7 cellular contexts compared by ENCODE assay signal in the genomic region with DNA sequence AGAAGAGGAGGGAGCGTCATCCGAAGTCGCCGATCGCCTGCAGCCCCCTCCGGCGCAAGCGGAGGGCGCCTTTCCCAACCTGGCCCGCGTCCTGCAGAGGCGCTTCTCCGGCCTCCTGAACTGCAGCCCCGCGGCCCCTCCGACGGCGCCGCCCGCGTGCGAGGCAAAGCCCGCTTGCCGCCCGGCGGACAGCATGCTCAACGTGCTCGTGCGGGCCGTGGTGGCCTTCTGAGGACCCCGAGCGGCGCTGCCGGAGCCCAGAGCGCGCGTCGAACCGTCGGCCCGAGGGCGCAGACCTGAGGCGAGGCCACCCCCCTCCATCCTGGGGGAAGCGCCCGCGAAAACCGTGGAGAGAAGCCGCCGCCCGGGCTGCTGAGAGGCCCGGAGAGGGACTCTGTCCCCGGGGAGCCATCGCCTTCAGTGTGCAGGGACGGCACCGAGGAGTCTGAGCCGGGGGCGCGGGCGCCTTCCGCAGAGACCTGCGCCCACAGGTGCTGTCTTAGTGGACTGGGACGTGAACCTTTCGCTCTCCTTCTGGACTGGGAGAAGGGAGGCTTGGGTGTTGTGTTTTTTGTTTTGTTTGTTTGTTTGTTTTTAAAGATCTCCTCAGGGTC. TPM values are rescaled to one million over a fixed set of nuclear protein-coding genes. Genes with fewer than 3 reads are reported as not detected.
A peak's percentile ranks its signal among the peaks of the same experiment; 100 is the strongest.
DNase-seq lines count a peak whose midpoint lies in the region; ATAC-seq, FAIRE-seq and TF ChIP-seq lines count a peak whose summit lies in the region.

No MANE protein-coding gene starts in this region.

- peaks cover 15% of the 10 kb centered on the region for H3K4me1 ChIP-seq in keratinocyte (ENCODE audit: control insufficient read depth, extremely low read depth, insufficient read depth, low read length)

- H3K9me1 ChIP-seq in keratinocyte (ENCODE audit: control insufficient read depth, extremely low read depth, insufficient read depth, low read length), result no peaks in the 10 kb centered on the region

- no peaks in the 10 kb centered on the region for H3K27me3 Mint-ChIP-seq in stimulated activated naive CD8-positive, alpha-beta T cell treated with anti-CD3 and anti-CD28 coated beads, Interleukin-15, amount 100 ng/mL, for 72 hours

- peak; percentile 21; the same call in 1 of the 3 replicates for TF ChIP-seq CTCF in GM12872 (IDR thresholded peaks at IDR 0.05; ENCODE audit: insufficient read depth, low read depth, low read length)
- peak; percentile 9 for TF ChIP-seq CTCF in astrocyte of the spinal cord (IDR thresholded peaks at IDR 0.05; ENCODE audit: low read depth, low read length)
- peak in 1 of 3 experiments; percentile 2 for TF ChIP-seq CTCF in keratinocyte (optimal IDR thresholded peaks at IDR 0.05 in 1 of 3, IDR thresholded peaks at IDR 0.05 in 1 of 3, conservative IDR thresholded peaks at IDR 0.05 in 1 of 3; ENCODE audit: extremely low read depth in 1 of 3, insufficient read depth in 2 of 3, low read length in 3 of 3)

- H3K4me3 ChIP-seq in astrocyte of the spinal cord (ENCODE audit: low read depth, low read length) (peak overlapping the region; percentile 98), keratinocyte (ENCODE audit: control insufficient read depth in 2 of 3, extremely low read depth in 1 of 3, insufficient read depth in 2 of 3, low read depth in 1 of 3, low read length in 3 of 3) (peak overlapping the region; percentile 62 to 99 (median 96))

- DNase-seq in NCI-H2171 (lab: John Stamatoyannopoulos, UW) (peak; percentile 32), astrocyte of the spinal cord (ENCODE audit: low read depth, low spot score) (peak; percentile 49), keratinocyte (ENCODE audit: low read depth, low spot score) (no peak), mucosa of gallbladder (ENCODE audit: low spot score) (no peak)
- DNase-seq in stimulated activated naive CD8-positive, alpha-beta T cell treated with anti-CD3 and anti-CD28 coated beads, Interleukin-15, amount 100 ng/mL, for 72 hours, result peak; percentile 31 to 40

- peaks cover 9% of the 10 kb centered on the region for H4K20me1 ChIP-seq in keratinocyte (ENCODE audit: control insufficient read depth, extremely low read depth, insufficient read depth, low read length)

- no peak for ATAC-seq in stimulated activated naive CD8-positive, alpha-beta T cell treated with anti-CD3 and anti-CD28 coated beads, Interleukin-15, amount 100 ng/mL, for 72 hours
- ATAC-seq in HG02840 (IDR thresholded peaks at IDR 0.05; ENCODE audit: low FRiP score, unreplicated experiment), result no peak

- in situ Hi-C loops in astrocyte of the spinal cord (cut with HindIII; ENCODE audit: low sequenced_read_pairs), result no loop called here

- peak overlapping the region; percentile 96 for H3K27ac ChIP-seq in keratinocyte (ENCODE audit: control insufficient read depth, insufficient read depth, low read length)

- peak overlapping the region; percentile 93 to 97 for H3K4me3 Mint-ChIP-seq in stimulated activated naive CD8-positive, alpha-beta T cell treated with anti-CD3 and anti-CD28 coated beads, Interleukin-15, amount 100 ng/mL, for 72 hours

- dilution Hi-C loops in keratinocyte (cut with MboI; ENCODE audit: extremely low pct_ligation_motif_present, low sequenced_read_pairs), result no loop called here

- H3K9me3 ChIP-seq in keratinocyte (ENCODE audit: control insufficient read depth, low read depth, low read length), result no peaks in the 10 kb centered on the region

- H3K9me3 Mint-ChIP-seq in stimulated activated naive CD8-positive, alpha-beta T cell treated with anti-CD3 and anti-CD28 coated beads, Interleukin-15, amount 100 ng/mL, for 72 hours, result no peaks in the 10 kb centered on the region

- peak overlapping the region; percentile 84 for H3K9ac ChIP-seq in keratinocyte (ENCODE audit: control insufficient read depth, extremely low read depth, insufficient read depth, low read length)

- peak overlapping the region; percentile 97 to 100 for H3K27ac Mint-ChIP-seq in stimulated activated naive CD8-positive, alpha-beta T cell treated with anti-CD3 and anti-CD28 coated beads, Interleukin-15, amount 100 ng/mL, for 72 hours

- peaks cover 44% of the 10 kb centered on the region for H3K79me2 ChIP-seq in keratinocyte (ENCODE audit: control insufficient read depth, insufficient read depth, low read length)

- H3K36me3 ChIP-seq in keratinocyte (ENCODE audit: control insufficient read depth in 2 of 2, extremely low read depth in 1 of 2, insufficient read depth in 2 of 2, low read length in 2 of 2), result peaks cover 2 to 16% of the 10 kb centered on the region in 2 experiments

- H3K27me3 ChIP-seq in keratinocyte (ENCODE audit: control insufficient read depth, extremely low read depth, insufficient read depth, low read length), result no peaks in the 10 kb centered on the region

- peaks cover 47% of the 10 kb centered on the region for H3K4me1 Mint-ChIP-seq in stimulated activated naive CD8-positive, alpha-beta T cell treated with anti-CD3 and anti-CD28 coated beads, Interleukin-15, amount 100 ng/mL, for 72 hours

- H3K4me2 ChIP-seq in keratinocyte (ENCODE audit: control insufficient read depth, extremely low read depth, insufficient read depth, low read depth, low read length), result peak overlapping the region; percentile 91

- no peak overlapping the region for H2AFZ ChIP-seq in keratinocyte (ENCODE audit: control insufficient read depth, low read length)

- FAIRE-seq in keratinocyte (lab: Jason Lieb, UNC), result no peak

RNA-seq across cellular contexts. Expression of a gene that starts 3.5 kb away (rescaled TPM):
- polyA plus RNA-seq in keratinocyte, result 9.9 to 38.9 TPM (median 14.4 TPM) in 3 replicates
- 21.2 TPM for polyA plus RNA-seq in keratinocyte (2011; ENCODE audit: low read depth)
- 9.0 and 19.0 TPM in 2 replicates for polyA plus RNA-seq in keratinocyte (2011; cell fraction: cytosol; rRNA removed)
- polyA plus RNA-seq in keratinocyte (2011; cell fraction: nucleus; rRNA removed), result 48.0 and 55.4 TPM in 2 replicates
- 46.3 and 109 TPM in 2 replicates for polyA plus RNA-seq in keratinocyte (2012; ENCODE audit: low replicate concordance)
- 2.8 to 14.6 TPM (median 2.9 TPM) in 3 replicates for polyA minus RNA-seq in keratinocyte
- 14.6 TPM for polyA minus RNA-seq in keratinocyte (2011; cell fraction: cytosol; rRNA and poly(A)+ RNA removed)
- 14.2 and 16.2 TPM in 2 replicates for polyA minus RNA-seq in keratinocyte (2011; cell fraction: nucleus; rRNA and poly(A)+ RNA removed)
- 103 TPM for total RNA-seq in mucosa of gallbladder

RNA-seq across cellular contexts. Expression of a gene that starts 3.6 kb away (rescaled TPM):
- polyA plus RNA-seq in keratinocyte, result 61.3 to 77.7 TPM (median 65.2 TPM) in 3 replicates
- 38.2 TPM for polyA plus RNA-seq in keratinocyte (2011; ENCODE audit: low read depth)
- polyA plus RNA-seq in keratinocyte (2011; cell fraction: cytosol; rRNA removed), result 35.8 and 63.9 TPM in 2 replicates
- polyA plus RNA-seq in keratinocyte (2011; cell fraction: nucleus; rRNA removed), result 66.9 and 67.6 TPM in 2 replicates
- polyA plus RNA-seq in keratinocyte (2012; ENCODE audit: low replicate concordance), result 45.3 and 69.9 TPM in 2 replicates
- polyA minus RNA-seq in keratinocyte, result 38.6 to 91.6 TPM (median 43.4 TPM) in 3 replicates
- 59.3 TPM for polyA minus RNA-seq in keratinocyte (2011; cell fraction: cytosol; rRNA and poly(A)+ RNA removed)
- polyA minus RNA-seq in keratinocyte (2011; cell fraction: nucleus; rRNA and poly(A)+ RNA removed), result 11.0 and 11.1 TPM in 2 replicates
- total RNA-seq in mucosa of gallbladder, result 57.7 TPM

RNA-seq across cellular contexts. Expression of a gene that starts 35.7 kb away (rescaled TPM):
- polyA plus RNA-seq in keratinocyte, result 32.9 to 63.2 TPM (median 56.4 TPM) in 3 replicates
- 7.8 TPM for polyA plus RNA-seq in keratinocyte (2011; ENCODE audit: low read depth)
- 65.8 and 136 TPM in 2 replicates for polyA plus RNA-seq in keratinocyte (2011; cell fraction: cytosol; rRNA removed)
- 67.5 and 126 TPM in 2 replicates for polyA plus RNA-seq in keratinocyte (2011; cell fraction: nucleus; rRNA removed)
- polyA plus RNA-seq in keratinocyte (2012; ENCODE audit: low replicate concordance), result 19.0 and 54.1 TPM in 2 replicates
- polyA minus RNA-seq in keratinocyte, result 57.3 to 123 TPM (median 88.9 TPM) in 3 replicates
- 190 TPM for polyA minus RNA-seq in keratinocyte (2011; cell fraction: cytosol; rRNA and poly(A)+ RNA removed)
- 58.6 and 62.1 TPM in 2 replicates for polyA minus RNA-seq in keratinocyte (2011; cell fraction: nucleus; rRNA and poly(A)+ RNA removed)
- total RNA-seq in mucosa of gallbladder, result 72.0 TPM

RNA-seq across cellular contexts. Expression of a gene that starts 37.2 kb away (rescaled TPM):
- polyA plus RNA-seq in keratinocyte, result 30.9 to 44.6 TPM (median 34.5 TPM) in 3 replicates
- 64.5 TPM for polyA plus RNA-seq in keratinocyte (2011; ENCODE audit: low read depth)
- polyA plus RNA-seq in keratinocyte (2011; cell fraction: cytosol; rRNA removed), result 18.8 and 28.3 TPM in 2 replicates
- 196 and 219 TPM in 2 replicates for polyA plus RNA-seq in keratinocyte (2011; cell fraction: nucleus; rRNA removed)
- polyA plus RNA-seq in keratinocyte (2012; ENCODE audit: low replicate concordance), result 32.8 and 38.3 TPM in 2 replicates
- 35.2 to 56.0 TPM (median 36.5 TPM) in 3 replicates for polyA minus RNA-seq in keratinocyte
- 49.7 TPM for polyA minus RNA-seq in keratinocyte (2011; cell fraction: cytosol; rRNA and poly(A)+ RNA removed)
- 33.5 and 41.8 TPM in 2 replicates for polyA minus RNA-seq in keratinocyte (2011; cell fraction: nucleus; rRNA and poly(A)+ RNA removed)
- total RNA-seq in mucosa of gallbladder, result 35.0 TPM

RNA-seq across cellular contexts. Expression of a gene that starts 51.1 kb away (rescaled TPM):
- 0.07 to 0.26 TPM (median 0.13 TPM) in 3 replicates for polyA plus RNA-seq in keratinocyte
- 0.35 TPM for polyA plus RNA-seq in keratinocyte (2011; ENCODE audit: low read depth)
- polyA plus RNA-seq in keratinocyte (2011; cell fraction: cytosol; rRNA removed), result 0.08 and 0.09 TPM in 2 replicates
- polyA plus RNA-seq in keratinocyte (2011; cell fraction: nucleus; rRNA removed), result 0.08 and 0.19 TPM in 2 replicates
- polyA plus RNA-seq in keratinocyte (2012; ENCODE audit: low replicate concordance), result 0.10 and 0.50 TPM in 2 replicates
- polyA minus RNA-seq in keratinocyte, result 0.20 TPM in 1 of 3 replicates, not detected in the others
- not detected for polyA minus RNA-seq in keratinocyte (2011; cell fraction: cytosol; rRNA and poly(A)+ RNA removed)
- polyA minus RNA-seq in keratinocyte (2011; cell fraction: nucleus; rRNA and poly(A)+ RNA removed), result not detected in 2 replicates
- 11.7 TPM for total RNA-seq in mucosa of gallbladder

Comparison
In these comparisons a context has a peak if more than half of its experiments do, and no peak if none do; other contexts are left out.
1. DNase-seq: peak in NCI-H2171 (single experiment), astrocyte of the spinal cord (single experiment) and stimulated activated naive CD8-positive, alpha-beta T cell treated with anti-CD3 and anti-CD28 coated beads, Interleukin-15, amount 100 ng/mL, for 72 hours (2 of 2); none in keratinocyte (single experiment) and mucosa of gallbladder (single experiment).